In genomic region chr4:183504064-183504929, GRCh38 we compare ENCODE assay signal across 8 cellular contexts. TPM values are rescaled to one million over a fixed set of nuclear protein-coding genes. Genes with fewer than 3 reads are reported as not detected.
DNase-seq lines count a peak whose midpoint lies in the region; ATAC-seq lines count a peak whose summit lies in the region.

No MANE protein-coding gene starts in this region.

- H2AK5ac ChIP-seq in mesenchymal stem cell (ENCODE audit: low read length, severe bottlenecking) = no peak overlapping the region

- H3K18ac ChIP-seq in mesenchymal stem cell (ENCODE audit: low read depth in 1 of 2, low read length in 2 of 2) = peak overlapping the region; percentile 82 to 85

- H3K36me3 ChIP-seq in effector memory CD4-positive, alpha-beta T cell (ENCODE audit: control insufficient read depth, insufficient read depth, low read length) = no peaks in the 10 kb centered on the region
- peaks cover 0 to 3% of the 10 kb centered on the region in 2 experiments for H3K36me3 ChIP-seq in mesenchymal stem cell (ENCODE audit: control insufficient read depth in 1 of 2, insufficient read depth in 2 of 2, low read depth in 1 of 2, low read length in 2 of 2)

- ATAC-seq in GM19468 (IDR thresholded peaks at IDR 0.05; ENCODE audit: extremely low read depth, unreplicated experiment) = peak; percentile 74

- peak overlapping the region; percentile 71 to 89 for H2BK12ac ChIP-seq in mesenchymal stem cell (ENCODE audit: low read length in 2 of 2)

- peak overlapping the region; percentile 34 for H2BK120ac ChIP-seq in mesenchymal stem cell (ENCODE audit: low read depth, low read length)

- under 1% methylated on average over 93 of the region's 106 CpGs for WGBS in mesenchymal stem cell

- peak overlapping the region; percentile 52 for H4K8ac ChIP-seq in mesenchymal stem cell (ENCODE audit: low read length)

- peak overlapping the region; percentile 96 for H3K4me2 ChIP-seq in mesenchymal stem cell (ENCODE audit: low read length, poor library complexity, severe bottlenecking)

- H2AFZ ChIP-seq in mesenchymal stem cell (ENCODE audit: low read depth, low read length) = peak overlapping the region; percentile 33

- H3K4me3 ChIP-seq in effector memory CD4-positive, alpha-beta T cell (ENCODE audit: insufficient read depth, low read depth, low read length, poor library complexity, severe bottlenecking) = peak overlapping the region; percentile 99
- H3K4me3 ChIP-seq in mesenchymal stem cell (ENCODE audit: insufficient read depth in 1 of 2, low read depth in 1 of 2, low read length in 2 of 2) = peak overlapping the region; percentile 98 to 99

- peak overlapping the region; percentile 80 for H2BK15ac ChIP-seq in mesenchymal stem cell (ENCODE audit: low read depth, poor library complexity, severe bottlenecking)

- no peak overlapping the region for H3K23ac ChIP-seq in mesenchymal stem cell (ENCODE audit: low read length in 2 of 2)

- peaks cover 3% of the 10 kb centered on the region for H3K79me1 ChIP-seq in mesenchymal stem cell (replicated peaks; ENCODE audit: low read length, poor library complexity, severe bottlenecking)

- no peak overlapping the region for H3K14ac ChIP-seq in mesenchymal stem cell (ENCODE audit: low read length in 2 of 2)

- peak overlapping the region; percentile 86 for H2BK5ac ChIP-seq in mesenchymal stem cell (ENCODE audit: low read depth, low read length, poor library complexity, severe bottlenecking)

- no peaks in the 10 kb centered on the region for H3K27me3 ChIP-seq in effector memory CD4-positive, alpha-beta T cell (replicated peaks; ENCODE audit: control insufficient read depth, insufficient read depth, low read length, poor library complexity, severe bottlenecking)
- no peaks in the 10 kb centered on the region for H3K27me3 ChIP-seq in mesenchymal stem cell (ENCODE audit: control insufficient read depth in 1 of 2, insufficient read depth in 1 of 2, low read length in 2 of 2)

- peak overlapping the region in 1 of 2 experiments; percentile 87 for H3K4ac ChIP-seq in mesenchymal stem cell (ENCODE audit: low read depth in 1 of 2, low read length in 2 of 2)

- H3K9ac ChIP-seq in mesenchymal stem cell (ENCODE audit: low read length) = peak overlapping the region; percentile 94

- H4K91ac ChIP-seq in mesenchymal stem cell (ENCODE audit: low read length) = peak overlapping the region; percentile 11

- H3K9me3 ChIP-seq in effector memory CD4-positive, alpha-beta T cell (ENCODE audit: control insufficient read depth, low read length) = no peaks in the 10 kb centered on the region
- H3K9me3 ChIP-seq in mesenchymal stem cell (ENCODE audit: control insufficient read depth, low read length) = no peaks in the 10 kb centered on the region

- peak; percentile 98 for DNase-seq in COLO668 (lab: John Stamatoyannopoulos, UW; ENCODE audit: unreplicated experiment)
- DNase-seq in HS-5 (ENCODE audit: low read depth) = peak; percentile 82
- peak; percentile 73 for DNase-seq in NK-92 (lab: John Stamatoyannopoulos, UW; ENCODE audit: unreplicated experiment)
- DNase-seq in activated CD8-positive, alpha-beta memory T cell treated with anti-CD3 and anti-CD28 coated beads for 4 hours (ENCODE audit: low read depth in 2 of 2) = peak; percentile 98
- peak; percentile 98 to 99 (median 98) for DNase-seq in effector memory CD4-positive, alpha-beta T cell
- DNase-seq in mesenchymal stem cell = peak; percentile 98
- peak; percentile 100 for DNase-seq in stimulated activated CD8-positive, alpha-beta memory T cell treated with anti-CD3 and anti-CD28 coated beads, Interleukin-12 subunit alpha, Interleukin-12 subunit beta, amount 100 ng/mL, for 4 hours (ENCODE audit: low read depth)

- peak overlapping the region; percentile 88 for H3K27ac ChIP-seq in effector memory CD4-positive, alpha-beta T cell (ENCODE audit: insufficient read depth, low read length, poor library complexity, severe bottlenecking)
- H3K27ac ChIP-seq in mesenchymal stem cell (ENCODE audit: low read length, poor library complexity, severe bottlenecking) = peak overlapping the region; percentile 90

- H3K4me1 ChIP-seq in effector memory CD4-positive, alpha-beta T cell (ENCODE audit: control insufficient read depth, insufficient read depth, low read length, poor library complexity, severe bottlenecking) = peaks cover 6% of the 10 kb centered on the region
- peaks cover 3% of the 10 kb centered on the region for H3K4me1 ChIP-seq in mesenchymal stem cell (ENCODE audit: control insufficient read depth, insufficient read depth, low read depth, low read length)

RNA-seq across cellular contexts. Expression of gene ING2, which starts 0.6 kb away (rescaled TPM):
- 20.8 TPM for polyA plus RNA-seq in mesenchymal stem cell (2013, experiment 1 of 2)
- 20.9 TPM for polyA plus RNA-seq in mesenchymal stem cell (2013, experiment 2 of 2)

RNA-seq across cellular contexts. Expression of gene CDKN2AIP, which starts 59.9 kb away (rescaled TPM):
- polyA plus RNA-seq in mesenchymal stem cell (2013, experiment 1 of 2) = 6.7 TPM
- 7.0 TPM for polyA plus RNA-seq in mesenchymal stem cell (2013, experiment 2 of 2)

Comparison
In these comparisons a context has a peak if more than half of its experiments do, and no peak if none do; other contexts are left out.
1. Peak in every context shown above with its lines: DNase-seq, ATAC-seq, H3K4me3 ChIP-seq and H3K27ac ChIP-seq.